ENCODE assay signal across 9 cellular contexts in the genomic region with DNA sequence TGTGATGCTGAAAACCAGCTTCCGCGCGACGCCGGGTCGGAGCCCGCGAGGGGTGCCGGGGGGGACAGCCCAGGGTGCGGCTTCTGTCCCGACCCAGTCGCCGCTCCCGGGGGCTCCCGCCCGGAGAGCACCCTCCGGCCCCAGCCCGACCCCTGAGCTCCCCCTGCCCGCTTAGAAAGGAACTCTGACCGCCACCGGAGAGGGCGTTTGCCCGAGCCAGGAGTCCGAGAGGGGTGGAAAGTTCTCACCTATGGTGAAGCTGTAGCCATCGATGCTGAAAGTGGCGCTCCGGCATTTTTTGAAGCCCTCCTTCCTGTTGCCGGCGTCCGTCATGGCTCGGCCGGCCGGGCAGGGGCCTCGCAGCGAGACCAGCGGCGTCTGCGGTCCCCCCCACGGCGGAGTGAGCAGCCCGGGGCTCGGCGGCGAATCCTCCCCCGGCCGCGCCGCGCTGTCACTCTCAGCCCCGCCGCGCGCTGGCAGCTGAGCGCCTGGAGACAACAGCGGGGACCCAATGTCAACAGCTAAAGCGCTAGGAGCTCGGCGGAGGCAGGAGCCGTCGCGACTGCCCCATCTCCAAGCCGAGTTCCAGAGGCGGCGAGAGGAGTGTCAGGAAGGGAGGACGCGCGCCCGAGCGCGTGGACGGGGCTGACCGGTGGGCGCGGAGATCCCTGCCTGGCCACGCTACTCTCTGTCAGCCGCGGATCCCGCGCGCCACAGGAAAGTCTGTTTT.
DNase-seq lines count a peak whose midpoint lies in the region; ATAC-seq and TF ChIP-seq lines count a peak whose summit lies in the region.
"Had no signal": no experiment of that assay in that cellular context is flagged by ENCODE, and none has a peak within 500 bp of the region (broad histone marks: within the 10 kb centered on the region; RNA-seq: fewer than 3 reads in every experiment).

No MANE protein-coding gene starts in this region.

- H3K4me3 ChIP-seq in iPS-11a (ENCODE audit: low read depth, low read length) (peak overlapping the region; percentile 49), skeletal muscle tissue (ENCODE audit: low read length in 3 of 3) (peak overlapping the region; percentile 49 to 56 (median 51))

- H3K36me3 ChIP-seq in skeletal muscle tissue (ENCODE audit: control insufficient read depth in 3 of 3, insufficient read depth in 3 of 3, low read length in 3 of 3) = no peaks in the 10 kb centered on the region

- TF ChIP-seq CTCF in WTC11 (IDR thresholded peaks at IDR 0.05) = no peak

- peaks cover 67% of the 10 kb centered on the region for H3K27me3 Mint-ChIP-seq in WTC11 (ENCODE audit: low read depth)

- H3K27ac Mint-ChIP-seq in WTC11 = no peak overlapping the region
- H3K27ac Mint-ChIP-seq: T-helper 1 cell treated with Interleukin-12 subunit alpha and Interleukin-12 subunit beta and Interleukin-4 antibody, amounts not matched to agents 30 μg/mL and 1 μg/mL, for 36 hours had no signal

- peak overlapping the region; percentile 91 for H3K4me3 Mint-ChIP-seq in WTC11
- H3K4me3 Mint-ChIP-seq: T-helper 1 cell treated with Interleukin-12 subunit alpha and Interleukin-12 subunit beta and Interleukin-4 antibody, amounts not matched to agents 30 μg/mL and 1 μg/mL, for 36 hours had no signal

- H3K9me3 ChIP-seq in skeletal muscle tissue (ENCODE audit: control insufficient read depth in 3 of 3, low read length in 3 of 3) = no peaks in the 10 kb centered on the region

- CTCF ChIA-PET in HEK293T (lab: Yijun Ruan, JAX) (interaction anchor here (0.6 to 1.5 kb wide), 2 partner anchors 36 to 49 kb away, joined by 3 to 4 read pairs; no protein-coding TSS in a partner anchor), WTC11 (lab: Charles Lee) (interaction anchor here (0.7 to 1.5 kb wide), 7 partner anchors 16 to 90 kb away, joined by 3 to 5 read pairs (median 5); no protein-coding TSS in a partner anchor)

- peaks cover 23 to 37% (median 35%) of the 10 kb centered on the region in 3 donors for H3K27me3 ChIP-seq in skeletal muscle tissue (ENCODE audit: control insufficient read depth in 3 of 3, insufficient read depth in 3 of 3, low read length in 3 of 3)

- H3K9ac ChIP-seq in skeletal muscle tissue (ENCODE audit: low read depth in 1 of 3, low read length in 3 of 3) = peak overlapping the region in 1 of 3 donors; percentile 50

- ATAC-seq in WTC11 (peak; percentile 56), GM19035 (IDR thresholded peaks at IDR 0.05; ENCODE audit: unreplicated experiment) (no peak), HG02973 (IDR thresholded peaks at IDR 0.05; ENCODE audit: unreplicated experiment) (no peak)

- peaks cover 34% of the 10 kb centered on the region for H3K4me1 Mint-ChIP-seq in WTC11

- POLR2A ChIA-PET in HEK293T (lab: Yijun Ruan, JAX) = no interaction called here
- POLR2A ChIA-PET in WTC11 (lab: Charles Lee) = no interaction called here

- peak; percentile 44 for DNase-seq in HEK293T (ENCODE audit: extremely low spot score)
- peak; percentile 44 for DNase-seq in WTC11 (ENCODE audit: low spot score)
- DNase-seq in NCI-H1048 (lab: John Stamatoyannopoulos, UW) = no peak
- DNase-seq in T1000 (lab: John Stamatoyannopoulos, UW) = no peak

- H3K36me3 Mint-ChIP-seq in WTC11 = no peaks in the 10 kb centered on the region

- H3K4me1 ChIP-seq in skeletal muscle tissue (ENCODE audit: control insufficient read depth in 3 of 3, insufficient read depth in 3 of 3, low read length in 3 of 3) = peaks cover 0 to 3% (median 3%) of the 10 kb centered on the region in 3 donors

- no peak overlapping the region for H3K27ac ChIP-seq in skeletal muscle tissue (ENCODE audit: low read depth, low read length)

- no peaks in the 10 kb centered on the region for H3K9me3 Mint-ChIP-seq in WTC11
- H3K9me3 Mint-ChIP-seq: T-helper 1 cell treated with Interleukin-12 subunit alpha and Interleukin-12 subunit beta and Interleukin-4 antibody, amounts not matched to agents 30 μg/mL and 1 μg/mL, for 36 hours had no signal

TF ChIP-seq in HEK293T, 16 proteins besides CTCF, POLR2A, EP300 and RAD21:
- TF ChIP-seq L3MBTL2 (conservative IDR thresholded peaks at IDR 0.05) (0 out of 2 replicates have a peak, but pooled peaks have one; percentile 30), FOXK2 (IDR thresholded peaks at IDR 0.05) (no peak), SP1 (IDR thresholded peaks at IDR 0.05) (no peak)
- TF ChIP-seq, protein P1, sequence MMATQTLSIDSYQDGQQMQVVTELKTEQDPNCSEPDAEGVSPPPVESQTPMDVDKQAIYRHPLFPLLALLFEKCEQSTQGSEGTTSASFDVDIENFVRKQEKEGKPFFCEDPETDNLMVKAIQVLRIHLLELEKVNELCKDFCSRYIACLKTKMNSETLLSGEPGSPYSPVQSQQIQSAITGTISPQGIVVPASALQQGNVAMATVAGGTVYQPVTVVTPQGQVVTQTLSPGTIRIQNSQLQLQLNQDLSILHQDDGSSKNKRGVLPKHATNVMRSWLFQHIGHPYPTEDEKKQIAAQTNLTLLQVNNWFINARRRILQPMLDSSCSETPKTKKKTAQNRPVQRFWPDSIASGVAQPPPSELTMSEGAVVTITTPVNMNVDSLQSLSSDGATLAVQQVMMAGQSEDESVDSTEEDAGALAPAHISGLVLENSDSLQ (IDR thresholded peaks at IDR 0.05) = peak; percentile 51

TF ChIP-seq in WTC11, 78 proteins besides CTCF, POLR2A, EP300 and RAD21 (continues in another document):
- TF ChIP-seq, protein P2, sequence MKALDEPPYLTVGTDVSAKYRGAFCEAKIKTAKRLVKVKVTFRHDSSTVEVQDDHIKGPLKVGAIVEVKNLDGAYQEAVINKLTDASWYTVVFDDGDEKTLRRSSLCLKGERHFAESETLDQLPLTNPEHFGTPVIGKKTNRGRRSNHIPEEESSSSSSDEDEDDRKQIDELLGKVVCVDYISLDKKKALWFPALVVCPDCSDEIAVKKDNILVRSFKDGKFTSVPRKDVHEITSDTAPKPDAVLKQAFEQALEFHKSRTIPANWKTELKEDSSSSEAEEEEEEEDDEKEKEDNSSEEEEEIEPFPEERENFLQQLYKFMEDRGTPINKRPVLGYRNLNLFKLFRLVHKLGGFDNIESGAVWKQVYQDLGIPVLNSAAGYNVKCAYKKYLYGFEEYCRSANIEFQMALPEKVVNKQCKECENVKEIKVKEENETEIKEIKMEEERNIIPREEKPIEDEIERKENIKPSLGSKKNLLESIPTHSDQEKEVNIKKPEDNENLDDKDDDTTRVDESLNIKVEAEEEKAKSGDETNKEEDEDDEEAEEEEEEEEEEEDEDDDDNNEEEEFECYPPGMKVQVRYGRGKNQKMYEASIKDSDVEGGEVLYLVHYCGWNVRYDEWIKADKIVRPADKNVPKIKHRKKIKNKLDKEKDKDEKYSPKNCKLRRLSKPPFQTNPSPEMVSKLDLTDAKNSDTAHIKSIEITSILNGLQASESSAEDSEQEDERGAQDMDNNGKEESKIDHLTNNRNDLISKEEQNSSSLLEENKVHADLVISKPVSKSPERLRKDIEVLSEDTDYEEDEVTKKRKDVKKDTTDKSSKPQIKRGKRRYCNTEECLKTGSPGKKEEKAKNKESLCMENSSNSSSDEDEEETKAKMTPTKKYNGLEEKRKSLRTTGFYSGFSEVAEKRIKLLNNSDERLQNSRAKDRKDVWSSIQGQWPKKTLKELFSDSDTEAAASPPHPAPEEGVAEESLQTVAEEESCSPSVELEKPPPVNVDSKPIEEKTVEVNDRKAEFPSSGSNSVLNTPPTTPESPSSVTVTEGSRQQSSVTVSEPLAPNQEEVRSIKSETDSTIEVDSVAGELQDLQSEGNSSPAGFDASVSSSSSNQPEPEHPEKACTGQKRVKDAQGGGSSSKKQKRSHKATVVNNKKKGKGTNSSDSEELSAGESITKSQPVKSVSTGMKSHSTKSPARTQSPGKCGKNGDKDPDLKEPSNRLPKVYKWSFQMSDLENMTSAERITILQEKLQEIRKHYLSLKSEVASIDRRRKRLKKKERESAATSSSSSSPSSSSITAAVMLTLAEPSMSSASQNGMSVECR (CRISPR knock-in tag; IDR thresholded peaks at IDR 0.05; ENCODE audit: borderline replicate concordance) = peak; percentile 55; the same call in 1 of the 2 replicates
- 0 out of 2 replicates have a peak, but pooled peaks have one; percentile 11 for TF ChIP-seq CREM (CRISPR knock-in tag; IDR thresholded peaks at IDR 0.05)
- TF ChIP-seq, protein P3, sequence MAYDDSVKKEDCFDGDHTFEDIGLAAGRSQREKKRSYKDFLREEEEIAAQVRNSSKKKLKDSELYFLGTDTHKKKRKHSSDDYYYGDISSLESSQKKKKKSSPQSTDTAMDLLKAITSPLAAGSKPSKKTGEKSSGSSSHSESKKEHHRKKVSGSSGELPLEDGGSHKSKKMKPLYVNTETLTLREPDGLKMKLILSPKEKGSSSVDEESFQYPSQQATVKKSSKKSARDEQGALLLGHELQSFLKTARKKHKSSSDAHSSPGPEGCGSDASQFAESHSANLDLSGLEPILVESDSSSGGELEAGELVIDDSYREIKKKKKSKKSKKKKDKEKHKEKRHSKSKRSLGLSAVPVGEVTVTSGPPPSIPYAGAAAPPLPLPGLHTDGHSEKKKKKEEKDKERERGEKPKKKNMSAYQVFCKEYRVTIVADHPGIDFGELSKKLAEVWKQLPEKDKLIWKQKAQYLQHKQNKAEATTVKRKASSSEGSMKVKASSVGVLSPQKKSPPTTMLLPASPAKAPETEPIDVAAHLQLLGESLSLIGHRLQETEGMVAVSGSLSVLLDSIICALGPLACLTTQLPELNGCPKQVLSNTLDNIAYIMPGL (CRISPR knock-in tag; IDR thresholded peaks at IDR 0.05) = peak; percentile 36
- TF ChIP-seq ZNF317 (CRISPR knock-in tag; IDR thresholded peaks at IDR 0.05; ENCODE audit: borderline replicate concordance, low read depth) = no peak
- TF ChIP-seq, protein P4, sequence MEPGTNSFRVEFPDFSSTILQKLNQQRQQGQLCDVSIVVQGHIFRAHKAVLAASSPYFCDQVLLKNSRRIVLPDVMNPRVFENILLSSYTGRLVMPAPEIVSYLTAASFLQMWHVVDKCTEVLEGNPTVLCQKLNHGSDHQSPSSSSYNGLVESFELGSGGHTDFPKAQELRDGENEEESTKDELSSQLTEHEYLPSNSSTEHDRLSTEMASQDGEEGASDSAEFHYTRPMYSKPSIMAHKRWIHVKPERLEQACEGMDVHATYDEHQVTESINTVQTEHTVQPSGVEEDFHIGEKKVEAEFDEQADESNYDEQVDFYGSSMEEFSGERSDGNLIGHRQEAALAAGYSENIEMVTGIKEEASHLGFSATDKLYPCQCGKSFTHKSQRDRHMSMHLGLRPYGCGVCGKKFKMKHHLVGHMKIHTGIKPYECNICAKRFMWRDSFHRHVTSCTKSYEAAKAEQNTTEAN (CRISPR knock-in tag; IDR thresholded peaks at IDR 0.05) = no peak
- peak; percentile 62; the same call in 1 of the 2 replicates for TF ChIP-seq ZNF138 (CRISPR knock-in tag; conservative IDR thresholded peaks at IDR 0.05)
- TF ChIP-seq RELA (CRISPR knock-in tag; IDR thresholded peaks at IDR 0.05; ENCODE audit: borderline replicate concordance) = peak; percentile 35; the same call in 1 of the 2 replicates

Comparison
In these comparisons a context has a peak if more than half of its experiments do, and no peak if none do; other contexts are left out.
1. DNase-seq: peak in HEK293T (single experiment) and WTC11 (single experiment); none in NCI-H1048 (single experiment) and T1000 (single experiment).